ENCODE assay signal across 23 cellular contexts in the genomic region with DNA sequence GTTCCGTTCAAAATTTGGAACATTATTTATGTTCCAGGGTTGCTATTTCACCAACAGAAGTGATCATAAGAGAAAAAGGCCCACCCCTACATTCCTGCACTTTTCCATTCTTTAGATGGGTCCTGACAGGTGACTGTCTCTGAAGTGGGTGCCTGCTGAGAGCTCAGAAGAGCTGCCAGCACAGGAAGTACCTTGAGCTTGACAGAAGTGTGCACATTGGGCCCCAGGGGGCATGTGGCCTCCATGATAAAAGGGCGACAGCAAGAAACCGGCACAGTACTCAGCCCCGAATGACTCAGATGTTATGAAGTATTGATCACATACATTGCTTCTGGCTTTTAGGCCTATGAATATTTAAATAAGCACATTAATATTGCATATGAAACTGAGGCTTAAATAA.
"Had no signal": no experiment of that assay in that cellular context is flagged by ENCODE, and none has a peak within 500 bp of the region (broad histone marks: within the 10 kb centered on the region; RNA-seq: fewer than 3 reads in every experiment).

No MANE protein-coding gene starts in this region.

- H3K9me3 ChIP-seq: lower lobe of right lung, mucosa of descending colon, tibial artery had no signal

- H3K27ac ChIP-seq: brain microvascular endothelial cell, lower lobe of right lung, tibial artery had no signal

- H3K36me3 ChIP-seq: brain microvascular endothelial cell, lower lobe of right lung, tibial artery had no signal

- H3K4me1 ChIP-seq: lower lobe of right lung, tibial artery had no signal

- H3K4me3 ChIP-seq: lower lobe of right lung, mucosa of descending colon, tibial artery had no signal

- H3K27me3 ChIP-seq: brain microvascular endothelial cell had no signal

- DNase-seq: activated B cell treated with CpG ODN at 0.5 μM for 24 hours; activated CD4-positive, alpha-beta T cell treated with anti-CD3 and anti-CD28 coated beads for 36 hours; activated CD4-positive, alpha-beta T cell treated with anti-CD3 and anti-CD28 coated beads, Interleukin-2, amount 50 U/mL, for 48 hours; activated CD8-positive, alpha-beta memory T cell treated with anti-CD3 and anti-CD28 coated beads, Interleukin-2, amount 50 U/mL, for 48 hours; activated effector memory CD4-positive, alpha-beta T cell treated with anti-CD3 and anti-CD28 coated beads, Interleukin-2, amount 50 U/mL, for 16 hours; activated naive CD4-positive, alpha-beta T cell treated with anti-CD3 and anti-CD28 coated beads, Interleukin-2, amount 50 U/mL, for 16 hours; activated T-cell treated with anti-CD3 and anti-CD28 coated beads, Interleukin-2, amount 50 U/mL, for 72 hours; aorta; brain microvascular endothelial cell; caudate nucleus; effector CD4-positive, alpha-beta T cell; foreskin fibroblast; lower lobe of right lung; mesendoderm; mucosa of descending colon; posterior cingulate gyrus; small intestine; stimulated activated CD4-positive, alpha-beta T cell treated with anti-CD3 and anti-CD28 coated beads, Interleukin-2, amount 100 ng/mL, for 24 hours; stimulated activated naive CD8-positive, alpha-beta T cell treated with anti-CD3 and anti-CD28 coated beads, Interleukin-15, amount 100 ng/mL, for 72 hours; T1000; tibial artery had no signal

- ATAC-seq: activated CD4-positive, alpha-beta T cell treated with anti-CD3 and anti-CD28 coated beads for 36 hours; activated T-cell treated with anti-CD3 and anti-CD28 coated beads, Interleukin-2, amount 50 U/mL, for 72 hours; left lobe of liver; lower lobe of right lung; mucosa of descending colon; sciatic nerve; stimulated activated naive CD8-positive, alpha-beta T cell treated with anti-CD3 and anti-CD28 coated beads, Interleukin-15, amount 100 ng/mL, for 72 hours had no signal
